In the genomic region with DNA sequence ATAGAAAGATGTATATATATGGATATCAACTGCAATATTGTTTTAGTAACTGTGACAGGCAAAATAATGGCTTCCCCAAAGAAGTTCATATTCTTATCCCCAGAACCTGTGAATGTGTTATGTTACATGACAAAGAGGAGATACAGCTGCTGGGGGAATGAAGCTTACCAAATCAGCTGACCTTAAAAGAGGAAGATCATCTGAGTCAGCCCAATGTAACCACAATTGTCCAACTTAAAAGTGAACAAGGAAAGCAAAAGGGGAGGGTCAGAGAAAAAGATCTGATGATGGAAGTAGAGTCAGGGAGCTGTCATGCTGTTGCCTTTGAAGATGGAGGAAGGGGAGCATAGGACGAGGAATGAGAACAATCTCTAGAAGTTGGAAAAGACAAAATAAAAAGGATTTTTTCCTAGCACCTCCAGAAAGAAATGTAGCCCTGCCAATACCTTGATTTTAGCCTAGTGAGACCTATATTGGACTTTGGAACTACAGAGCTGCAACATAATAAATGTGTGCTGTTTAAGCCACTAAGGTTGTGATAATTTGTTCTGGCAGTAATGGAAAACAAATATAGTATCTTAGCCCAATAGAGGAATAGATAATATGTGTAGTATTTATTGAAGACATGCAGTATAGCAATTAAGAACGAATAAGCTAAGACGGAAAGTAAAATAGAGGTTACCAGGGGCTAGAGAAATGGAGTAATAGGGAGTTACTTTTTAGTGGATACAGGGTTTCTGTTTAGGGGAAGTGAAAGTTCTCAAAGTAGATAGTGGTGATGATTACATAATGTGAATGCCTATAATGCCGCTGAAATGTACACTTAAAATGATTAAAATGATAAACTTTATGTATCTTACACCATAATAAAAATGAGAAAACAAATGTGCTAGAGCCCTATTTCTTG, we compare ENCODE assay signal across 11 cellular contexts.
A peak's percentile ranks its signal among the peaks of the same experiment; 100 is the strongest.
DNase-seq lines count a peak whose midpoint lies in the region; TF ChIP-seq lines count a peak whose summit lies in the region.
"Had no signal": no experiment of that assay in that cellular context is flagged by ENCODE, and none has a peak within 500 bp of the region (broad histone marks: within the 10 kb centered on the region; RNA-seq: fewer than 3 reads in every experiment).

No MANE protein-coding gene starts in this region.

- TF ChIP-seq CTCF in neural progenitor cell (IDR thresholded peaks at IDR 0.05) = no peak

- peaks cover 49% of the 10 kb centered on the region for H3K4me1 ChIP-seq in GM23248 (ENCODE audit: insufficient read depth)
- H3K4me1 ChIP-seq in neural progenitor cell = no peaks in the 10 kb centered on the region

- H3K9me3 Mint-ChIP-seq in neural progenitor cell = peaks cover 5% of the 10 kb centered on the region

- no peaks in the 10 kb centered on the region for H3K27me3 Mint-ChIP-seq in neural progenitor cell (ENCODE audit: insufficient read depth, low read depth)

- H3K4me2 ChIP-seq in GM23248 (ENCODE audit: unreplicated experiment) = peak overlapping the region; percentile 17
- no peak overlapping the region for H3K4me2 ChIP-seq in neural progenitor cell

- in situ Hi-C loops in GM23248 (cut with MboI) = no loop called here

- no peak overlapping the region for H3K4me3 Mint-ChIP-seq in neural progenitor cell
- H3K4me3 Mint-ChIP-seq: brain had no signal

- DNase-seq in Ammon's horn (ENCODE audit: low spot score) (peak; percentile 38), GM23248 (peak; percentile 56), NOMO-1 treated with dmso at 0.1 percent for 144 hours (lab: John Stamatoyannopoulos, UW; ENCODE audit: unreplicated experiment) (peak; percentile 62), foreskin melanocyte (peak; percentile 32), neural progenitor cell (ENCODE audit: low spot score) (no peak), GM03348 (ENCODE audit: low spot score) (no peak), mucosa of gallbladder (ENCODE audit: low spot score) (no peak), HT-29 (ENCODE audit: low spot score) (no peak)
- DNase-seq: MG63 had no signal

- H3K9ac ChIP-seq in GM23248 (no peak overlapping the region), neural progenitor cell (no peak overlapping the region)

- H3K36me3 Mint-ChIP-seq in neural progenitor cell = no peaks in the 10 kb centered on the region
- H3K36me3 Mint-ChIP-seq: brain had no signal

- no peak overlapping the region for H2AFZ ChIP-seq in GM23248
- no peak overlapping the region for H2AFZ ChIP-seq in neural progenitor cell (replicated peaks)

- H4K20me1 ChIP-seq in GM23248 (ENCODE audit: insufficient read depth) = no peaks in the 10 kb centered on the region
- no peaks in the 10 kb centered on the region for H4K20me1 ChIP-seq in neural progenitor cell (ENCODE audit: low read depth)

- H3K27me3 ChIP-seq in GM23248 (replicated peaks; ENCODE audit: insufficient read depth) (no peaks in the 10 kb centered on the region), neural progenitor cell (no peaks in the 10 kb centered on the region)
- H3K27me3 ChIP-seq: MG63 had no signal

- H3F3A ChIP-seq in GM23248 (ENCODE audit: insufficient read depth) (peaks cover 58% of the 10 kb centered on the region), neural progenitor cell (ENCODE audit: low read depth) (no peaks in the 10 kb centered on the region)

- H3K79me2 ChIP-seq in GM23248 (ENCODE audit: insufficient read depth) = no peaks in the 10 kb centered on the region
- no peaks in the 10 kb centered on the region for H3K79me2 ChIP-seq in neural progenitor cell (ENCODE audit: low read depth)

- H3K27ac ChIP-seq in GM23248 (peak overlapping the region; percentile 30; the same call in 1 of the 2 replicates), neural progenitor cell (no peak overlapping the region)
- H3K27ac ChIP-seq: C4-2B had no signal

- no peak overlapping the region for H3K27ac Mint-ChIP-seq in neural progenitor cell

- WGBS in GM23248 (ENCODE audit: low coverage in 1 of 2, low lambda C conversion rate in 2 of 2, missing lambda C conversion rate in 2 of 2), 2 experiments = 84 to 91% methylated on average over 4 of the region's 4 CpGs

- H3K9me2 ChIP-seq in GM23248 (ENCODE audit: insufficient read depth) = no peaks in the 10 kb centered on the region

- H3K9me3 ChIP-seq in GM23248 (ENCODE audit: low read depth) (no peaks in the 10 kb centered on the region), neural progenitor cell (ENCODE audit: low read depth) (no peaks in the 10 kb centered on the region)

- H3K36me3 ChIP-seq in GM23248 (ENCODE audit: low read depth) (no peaks in the 10 kb centered on the region), neural progenitor cell (no peaks in the 10 kb centered on the region)
- H3K36me3 ChIP-seq: MG63 had no signal

- no peaks in the 10 kb centered on the region for H3K4me1 Mint-ChIP-seq in neural progenitor cell
- H3K4me1 Mint-ChIP-seq: brain had no signal

- no peak overlapping the region for H3K4me3 ChIP-seq in GM23248
- no peak overlapping the region for H3K4me3 ChIP-seq in neural progenitor cell
- H3K4me3 ChIP-seq: MG63 had no signal

Comparison
In these comparisons a context has a peak if more than half of its experiments do, and no peak if none do; other contexts are left out.
1. DNase-seq: peak in Ammon's horn (single experiment), GM23248 (single experiment), NOMO-1 treated with dmso at 0.1 percent for 144 hours (single experiment) and foreskin melanocyte (single experiment); none in neural progenitor cell (single experiment), GM03348 (single experiment), mucosa of gallbladder (single experiment) and HT-29 (single experiment).